13 cellular contexts compared by ENCODE assay signal in the genomic region with DNA sequence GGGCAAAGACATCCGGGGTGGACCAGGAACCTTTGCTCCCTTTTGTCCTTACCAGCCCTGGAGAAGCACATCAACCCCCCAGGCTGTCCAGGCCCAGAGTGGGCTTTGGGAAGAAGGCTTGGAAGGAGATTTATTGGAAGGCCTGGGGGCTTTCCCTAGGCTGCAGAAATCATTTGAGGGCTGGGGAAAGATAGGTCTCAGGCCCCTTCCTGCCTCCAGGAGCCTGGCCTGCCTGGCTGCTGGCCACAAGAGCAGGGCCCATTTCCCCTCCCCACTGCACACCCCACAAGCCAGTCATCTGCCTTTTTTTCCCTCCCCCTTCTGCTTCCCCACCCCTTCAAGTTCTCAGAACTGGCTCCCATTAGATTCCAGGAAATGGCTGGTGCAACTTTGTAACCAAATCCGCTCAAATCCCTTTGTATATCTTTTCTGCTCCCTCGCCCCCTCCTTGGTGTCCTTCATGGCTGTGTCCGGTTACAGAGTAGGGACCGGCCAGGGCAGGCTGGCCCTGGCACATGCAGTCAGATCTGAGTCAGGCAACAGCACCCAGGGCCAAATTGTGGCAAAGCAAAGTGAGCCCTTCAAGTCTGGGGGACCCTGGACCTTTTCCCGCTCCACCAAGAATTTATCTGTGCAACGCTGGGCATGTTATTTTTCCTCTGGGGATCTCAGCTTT. TPM values are rescaled to one million over a fixed set of nuclear protein-coding genes. Genes with fewer than 3 reads are reported as not detected.
DNase-seq lines count a peak whose midpoint lies in the region; ATAC-seq, FAIRE-seq and TF ChIP-seq lines count a peak whose summit lies in the region.
"Had no signal": no experiment of that assay in that cellular context is flagged by ENCODE, and none has a peak within 500 bp of the region (broad histone marks: within the 10 kb centered on the region; RNA-seq: fewer than 3 reads in every experiment).

No MANE protein-coding gene starts in this region.

- POLR2A ChIA-PET in A673 (lab: Charles Lee; ENCODE audit: low non-redundant PET): no interaction called here

- no TSS peak for BruUV-seq in A673 (replicated peaks; lab: Mats Ljungman, UMichigan)

- DNase-seq in HUDEP-2 (lab: John Stamatoyannopoulos, UW; ENCODE audit: unreplicated experiment in 76 of 76) (peak in 72 of 76 experiments; percentile 8 to 85 (median 60)), sciatic nerve (ENCODE audit: low spot score) (no peak), globus pallidus (ENCODE audit: low spot score) (no peak), A673 (ENCODE audit: low spot score) (no peak), H54 (ENCODE audit: insufficient read length, low spot score) (no peak)
- DNase-seq: H9, SHP77 treated with DMSO at 0.1 percent for 48 hours had no signal

- H3K27me3 Mint-ChIP-seq in T-helper 1 cell treated with Interleukin-12 subunit alpha and Interleukin-12 subunit beta and Interleukin-4 antibody, amounts not matched to agents 30 μg/mL and 1 μg/mL, for 36 hours (ENCODE audit: low read depth): no peaks in the 10 kb centered on the region
- peaks cover 9% of the 10 kb centered on the region for H3K27me3 Mint-ChIP-seq in dendritic cell treated with granulocyte-macrophage colony-stimulating factor and Interleukin-4, amounts not matched to agents 40 ng/mL and 50 ng/mL, for 4 days
- H3K27me3 Mint-ChIP-seq: activated naive CD8-positive, alpha-beta T cell had no signal

- no peak overlapping the region for H3K27ac ChIP-seq in A673 (ENCODE audit: low read depth, low read length, poor library complexity, severe bottlenecking)
- H3K27ac ChIP-seq: KMS-11 had no signal

- no peaks in the 10 kb centered on the region for H3K27me3 ChIP-seq in A673 (replicated peaks; ENCODE audit: insufficient read depth, low read depth, low read length, poor library complexity)

- no peaks in the 10 kb centered on the region for H3K4me1 ChIP-seq in A673 (ENCODE audit: insufficient read depth, low read length, poor library complexity, severe bottlenecking)

- no peak for TF ChIP-seq POLR2A in H54 (IDR thresholded peaks at IDR 0.05; ENCODE audit: low read depth, low read length)

- intact Hi-C loops in dendritic cell treated with granulocyte-macrophage colony-stimulating factor and Interleukin-4, amounts not matched to agents 40 ng/mL and 50 ng/mL, for 4 days (cut with micrococcal nuclease): no loop called here
- intact Hi-C loops in sciatic nerve (cut with DNase I): no loop called here
- intact Hi-C loops in A673 (cut with micrococcal nuclease; ENCODE audit: unreplicated experiment): no loop called here

- H3K36me3 Mint-ChIP-seq in T-helper 1 cell treated with Interleukin-12 subunit alpha and Interleukin-12 subunit beta and Interleukin-4 antibody, amounts not matched to agents 30 μg/mL and 1 μg/mL, for 36 hours (ENCODE audit: low read depth): peaks cover 4% of the 10 kb centered on the region
- H3K36me3 Mint-ChIP-seq in dendritic cell treated with granulocyte-macrophage colony-stimulating factor and Interleukin-4, amounts not matched to agents 40 ng/mL and 50 ng/mL, for 4 days (ENCODE audit: low read depth): no peaks in the 10 kb centered on the region
- H3K36me3 Mint-ChIP-seq: activated naive CD8-positive, alpha-beta T cell had no signal

- H3K9me3 ChIP-seq in A673 (ENCODE audit: low read depth, low read length, poor library complexity, severe bottlenecking): no peaks in the 10 kb centered on the region

- FAIRE-seq in H54 (lab: Jason Lieb, UNC): no peak

- peak overlapping the region; percentile 44 for H3K4me3 Mint-ChIP-seq in T-helper 1 cell treated with Interleukin-12 subunit alpha and Interleukin-12 subunit beta and Interleukin-4 antibody, amounts not matched to agents 30 μg/mL and 1 μg/mL, for 36 hours
- H3K4me3 Mint-ChIP-seq in dendritic cell treated with granulocyte-macrophage colony-stimulating factor and Interleukin-4, amounts not matched to agents 40 ng/mL and 50 ng/mL, for 4 days: peak overlapping the region; percentile 13
- H3K4me3 Mint-ChIP-seq: H9 had no signal

- H3K36me3 ChIP-seq in A673 (ENCODE audit: insufficient read depth, low read length, poor library complexity, severe bottlenecking): no peaks in the 10 kb centered on the region

- H3K4me1 Mint-ChIP-seq in T-helper 1 cell treated with Interleukin-12 subunit alpha and Interleukin-12 subunit beta and Interleukin-4 antibody, amounts not matched to agents 30 μg/mL and 1 μg/mL, for 36 hours (ENCODE audit: low read depth): peaks cover 30% of the 10 kb centered on the region
- H3K4me1 Mint-ChIP-seq in dendritic cell treated with granulocyte-macrophage colony-stimulating factor and Interleukin-4, amounts not matched to agents 40 ng/mL and 50 ng/mL, for 4 days (ENCODE audit: low read depth): peaks cover 25% of the 10 kb centered on the region
- H3K4me1 Mint-ChIP-seq: H9 had no signal

- no peak overlapping the region for H3K4me3 ChIP-seq in A673 (ENCODE audit: low read depth, low read length, poor library complexity, severe bottlenecking)

- ATAC-seq in sciatic nerve (peak; percentile 78), HG02852 (IDR thresholded peaks at IDR 0.05; ENCODE audit: unreplicated experiment) (no peak)
- ATAC-seq: activated CD4-positive, CD25-positive, alpha-beta regulatory T cell treated with anti-CD3 and anti-CD28 coated beads, Interleukin-2, amount 50 U/mL, for 24 hours had no signal

- TF ChIP-seq CTCF in A673 (conservative IDR thresholded peaks at IDR 0.05; ENCODE audit: low read depth, low read length): no peak

- H3K27ac Mint-ChIP-seq in T-helper 1 cell treated with Interleukin-12 subunit alpha and Interleukin-12 subunit beta and Interleukin-4 antibody, amounts not matched to agents 30 μg/mL and 1 μg/mL, for 36 hours: peak overlapping the region; percentile 72
- peak overlapping the region; percentile 42 for H3K27ac Mint-ChIP-seq in dendritic cell treated with granulocyte-macrophage colony-stimulating factor and Interleukin-4, amounts not matched to agents 40 ng/mL and 50 ng/mL, for 4 days
- H3K27ac Mint-ChIP-seq: activated naive CD8-positive, alpha-beta T cell; H9 had no signal

- CTCF ChIA-PET in A673 (lab: Charles Lee): no interaction called here

- no peaks in the 10 kb centered on the region for H3K9me3 Mint-ChIP-seq in T-helper 1 cell treated with Interleukin-12 subunit alpha and Interleukin-12 subunit beta and Interleukin-4 antibody, amounts not matched to agents 30 μg/mL and 1 μg/mL, for 36 hours
- H3K9me3 Mint-ChIP-seq in dendritic cell treated with granulocyte-macrophage colony-stimulating factor and Interleukin-4, amounts not matched to agents 40 ng/mL and 50 ng/mL, for 4 days: no peaks in the 10 kb centered on the region

RNA-seq across cellular contexts. Expression of a gene that starts 20.8 kb away (rescaled TPM):
- total RNA-seq in sciatic nerve (not detected), A673 (2021) (not detected in 2 replicates)
- total RNA-seq: H9 had no signal

Comparison
In these comparisons a context has a peak if more than half of its experiments do, and no peak if none do; other contexts are left out.
1. DNase-seq: peak in HUDEP-2 (72 of 76); none in sciatic nerve (single experiment), globus pallidus (single experiment), A673 (single experiment) and H54 (single experiment).